In the genomic region with DNA sequence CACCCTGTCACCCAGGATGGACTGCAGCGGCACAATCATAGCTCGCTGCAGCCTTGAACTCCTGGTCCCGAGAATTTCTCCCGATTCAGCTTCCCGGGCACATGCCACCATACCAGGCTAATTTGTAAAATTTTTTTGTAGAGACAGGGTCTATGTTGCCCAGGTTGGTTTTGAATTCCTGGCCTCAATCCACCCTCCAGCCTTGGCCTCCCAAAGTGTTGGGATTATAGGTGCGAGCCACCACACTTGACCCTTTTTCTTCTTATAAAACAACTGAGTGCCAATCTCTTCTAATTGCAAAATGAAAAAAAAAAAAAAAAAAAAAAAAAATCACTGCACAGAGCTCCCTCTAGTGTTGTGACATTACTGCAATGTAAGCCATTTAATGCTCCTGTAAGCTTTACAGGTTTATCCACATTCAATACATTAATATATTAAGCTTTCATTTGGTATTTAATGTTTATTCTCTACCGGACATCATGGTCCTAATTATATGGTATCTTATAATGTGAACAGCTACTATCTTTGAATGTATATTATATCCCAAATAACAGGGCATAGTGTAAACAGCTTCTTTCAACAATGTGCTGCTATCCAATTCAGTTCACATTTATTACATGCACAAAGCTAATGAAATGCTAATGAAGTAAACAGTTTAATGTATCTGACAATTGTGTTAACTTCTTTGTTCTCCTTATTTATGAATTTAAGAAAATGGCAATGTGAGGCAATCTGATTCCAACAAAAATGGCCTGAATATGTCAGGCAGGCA, we compare ENCODE assay signal across 1 cellular context.
TF ChIP-seq lines count a peak whose summit lies in the region.

No MANE protein-coding gene starts in this region.

TF ChIP-seq in H1, 55 proteins besides CTCF, POLR2A, EP300 and RAD21:
- TF ChIP-seq SAP30 (IDR thresholded peaks at IDR 0.05; ENCODE audit: insufficient read depth, insufficient replicate concordance, low read length), result no peak
- peak; percentile 38; the same call in 1 of the 2 replicates for TF ChIP-seq CEBPB (IDR thresholded peaks at IDR 0.05; ENCODE audit: low read depth, low read length)
- TF ChIP-seq MAFK (IDR thresholded peaks at IDR 0.05; ENCODE audit: low read depth, low read length), result 0 out of 2 replicates have a peak, but pooled peaks have one; percentile 14
